In the genomic region with DNA sequence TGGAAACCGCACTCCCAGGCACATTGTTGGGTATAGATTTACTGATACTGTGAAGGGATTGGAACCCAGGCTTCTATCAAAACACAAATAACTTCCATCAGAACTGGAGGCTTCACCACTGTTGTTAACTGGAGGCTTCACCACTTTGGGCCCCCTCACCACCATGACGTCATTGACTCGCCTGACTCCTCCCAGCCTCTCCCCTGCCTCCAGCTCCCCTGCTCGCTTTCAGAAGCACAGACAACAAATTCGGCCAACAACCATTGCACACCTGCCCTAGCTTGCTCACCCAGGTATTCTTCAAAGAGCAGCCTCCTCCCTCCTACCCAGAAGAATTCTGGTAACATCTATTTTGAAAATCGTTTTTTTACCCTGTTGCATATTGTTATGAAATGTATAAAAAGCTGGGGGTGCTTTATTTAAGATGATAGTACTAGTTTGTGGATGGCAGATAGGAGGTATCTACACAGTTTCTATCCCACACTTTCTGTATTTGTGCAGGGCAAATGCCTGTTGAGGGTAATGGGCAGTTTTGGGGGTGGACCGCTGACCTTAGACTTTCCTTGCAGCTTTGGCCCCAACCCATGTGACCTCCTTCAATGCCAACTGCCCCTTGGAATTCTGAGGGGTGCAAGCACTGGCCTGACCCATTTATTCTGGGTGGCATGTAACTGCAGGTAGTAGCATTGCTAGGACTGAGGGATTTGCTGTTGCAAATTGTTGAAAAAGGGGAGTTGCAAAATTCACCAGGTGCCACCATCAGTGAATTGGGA, we compare ENCODE assay signal across 2 cellular contexts.
TF ChIP-seq lines count a peak whose summit lies in the region.

No MANE protein-coding gene starts in this region.

TF ChIP-seq in HEK293, 187 proteins besides CTCF, POLR2A, EP300 and RAD21:
- TF ChIP-seq, protein P1, sequence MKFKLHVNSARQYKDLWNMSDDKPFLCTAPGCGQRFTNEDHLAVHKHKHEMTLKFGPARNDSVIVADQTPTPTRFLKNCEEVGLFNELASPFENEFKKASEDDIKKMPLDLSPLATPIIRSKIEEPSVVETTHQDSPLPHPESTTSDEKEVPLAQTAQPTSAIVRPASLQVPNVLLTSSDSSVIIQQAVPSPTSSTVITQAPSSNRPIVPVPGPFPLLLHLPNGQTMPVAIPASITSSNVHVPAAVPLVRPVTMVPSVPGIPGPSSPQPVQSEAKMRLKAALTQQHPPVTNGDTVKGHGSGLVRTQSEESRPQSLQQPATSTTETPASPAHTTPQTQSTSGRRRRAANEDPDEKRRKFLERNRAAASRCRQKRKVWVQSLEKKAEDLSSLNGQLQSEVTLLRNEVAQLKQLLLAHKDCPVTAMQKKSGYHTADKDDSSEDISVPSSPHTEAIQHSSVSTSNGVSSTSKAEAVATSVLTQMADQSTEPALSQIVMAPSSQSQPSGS (tag by site-specific recombination; IDR thresholded peaks at IDR 0.05; ENCODE audit: low read depth), result peak; percentile 51; the same call in 1 of the 2 replicates
- no peak for TF ChIP-seq ZNF211 (tag by site-specific recombination; IDR thresholded peaks at IDR 0.05; ENCODE audit: low read depth)
TF ChIP-seq in HEK293: peak in this region for 1.

TF ChIP-seq in K562, 482 proteins besides CTCF, POLR2A, EP300 and RAD21 (continued from another document):
- TF ChIP-seq, protein P2, sequence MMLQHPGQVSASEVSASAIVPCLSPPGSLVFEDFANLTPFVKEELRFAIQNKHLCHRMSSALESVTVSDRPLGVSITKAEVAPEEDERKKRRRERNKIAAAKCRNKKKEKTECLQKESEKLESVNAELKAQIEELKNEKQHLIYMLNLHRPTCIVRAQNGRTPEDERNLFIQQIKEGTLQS (IDR thresholded peaks at IDR 0.05), result peak; percentile 71
- TF ChIP-seq, protein P2 (CRISPR knock-in tag; conservative IDR thresholded peaks at IDR 0.05), result no peak
- TF ChIP-seq MED1 (CRISPR knock-in tag; IDR thresholded peaks at IDR 0.05; ENCODE audit: borderline replicate concordance), result no peak
- no peak for TF ChIP-seq HOXB6 (CRISPR knock-in tag; IDR thresholded peaks at IDR 0.05; ENCODE audit: borderline replicate concordance)
- no peak for TF ChIP-seq SMAD3 (CRISPR knock-in tag; conservative IDR thresholded peaks at IDR 0.05)
- no peak for TF ChIP-seq RBBP5 (IDR thresholded peaks at IDR 0.05; ENCODE audit: borderline replicate concordance, insufficient read depth, low read length, poor library complexity, severe bottlenecking)
- TF ChIP-seq JUND (IDR thresholded peaks at IDR 0.05; ENCODE audit: borderline replicate concordance, low read depth, low read length), result no peak
- TF ChIP-seq JUND (tag; IDR thresholded peaks at IDR 0.05; ENCODE audit: borderline replicate concordance, low read depth, low read length), result 0 out of 3 replicates have a peak, but pooled peaks have one; percentile 14
- TF ChIP-seq THRAP3 (IDR thresholded peaks at IDR 0.05; ENCODE audit: borderline replicate concordance), result no peak
- TF ChIP-seq E4F1 (CRISPR knock-in tag; IDR thresholded peaks at IDR 0.05; ENCODE audit: borderline replicate concordance), result no peak
- peak; percentile 87 for TF ChIP-seq ATF7 (IDR thresholded peaks at IDR 0.05)
